ENCODE assay signal across 8 cellular contexts in the genomic region with DNA sequence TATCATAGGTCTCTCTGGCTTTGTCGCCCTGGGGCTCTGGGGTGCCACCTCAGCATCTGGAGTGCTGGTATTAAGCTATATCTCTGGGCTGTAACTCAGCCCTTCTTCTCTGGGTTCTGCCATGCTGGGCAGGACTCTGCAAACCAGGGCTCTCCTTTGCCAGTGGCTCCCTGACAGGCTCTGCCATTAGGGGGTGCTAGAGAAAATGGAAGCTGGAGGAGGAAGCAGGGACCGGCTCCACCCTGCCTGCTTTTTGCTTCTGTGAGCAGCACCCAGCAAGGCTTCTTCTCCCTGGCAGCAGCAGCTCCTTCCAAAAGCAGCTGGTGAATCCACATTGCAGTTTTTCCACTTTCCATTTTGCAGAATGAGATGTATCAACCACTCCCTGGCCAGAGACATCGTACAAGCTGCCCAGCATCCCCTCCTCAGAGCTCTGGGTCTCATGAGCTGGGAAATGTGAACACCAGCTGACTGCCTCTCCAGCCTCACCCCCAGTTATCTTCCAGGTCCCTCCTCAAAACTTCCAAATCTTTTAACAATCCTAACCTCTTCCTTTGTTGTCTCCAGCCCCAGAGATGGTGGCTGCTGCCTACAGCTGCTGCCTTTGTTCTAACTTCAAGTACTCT.
DNase-seq lines count a peak whose midpoint lies in the region; ATAC-seq, FAIRE-seq and TF ChIP-seq lines count a peak whose summit lies in the region.

No MANE protein-coding gene starts in this region.

- no peaks in the 10 kb centered on the region for H3F3A ChIP-seq in MM.1S (ENCODE audit: insufficient read depth, low read length)

- TF ChIP-seq POLR2A in A549 (IDR thresholded peaks at IDR 0.05; ENCODE audit: low read length), result no peak
- no peak for TF ChIP-seq POLR2A in right lobe of liver (IDR thresholded peaks at IDR 0.05)

- H3K9me3 ChIP-seq in A549 (no peaks in the 10 kb centered on the region), MM.1S (replicated peaks; ENCODE audit: insufficient read depth, low read length) (no peaks in the 10 kb centered on the region), right lobe of liver (no peaks in the 10 kb centered on the region)

- no peak overlapping the region for H2AFZ ChIP-seq in MM.1S (ENCODE audit: low read length)

- H3K4me3 ChIP-seq in A549 (no peak overlapping the region), GM12865 (ENCODE audit: low read depth, low read length) (no peak overlapping the region), MM.1S (ENCODE audit: low read length) (no peak overlapping the region), right lobe of liver (no peak overlapping the region)

- H3K4me2 ChIP-seq in A549 (peak overlapping the region; percentile 33; the same call in 1 of the 3 replicates), MM.1S (ENCODE audit: low read depth, low read length) (no peak overlapping the region)

- no peaks in the 10 kb centered on the region for H3K36me3 Mint-ChIP-seq in T-helper 2 cell treated with Interferon-gamma antibody and Interleukin-4, amounts not matched to agents 5 μg/mL and 100 μg/mL, for 36 hours (ENCODE audit: low read depth)
- H3K36me3 Mint-ChIP-seq in chondrocyte (ENCODE audit: low read depth), result no peaks in the 10 kb centered on the region

- peak; percentile 62 to 64 for TF ChIP-seq RAD21 in A549 (conservative IDR thresholded peaks at IDR 0.05 in 1 of 2, IDR thresholded peaks at IDR 0.05 in 1 of 2)

- H3K4me1 Mint-ChIP-seq in T-helper 2 cell treated with Interferon-gamma antibody and Interleukin-4, amounts not matched to agents 5 μg/mL and 100 μg/mL, for 36 hours (ENCODE audit: low read depth), result no peaks in the 10 kb centered on the region
- peaks cover 48% of the 10 kb centered on the region for H3K4me1 Mint-ChIP-seq in chondrocyte (ENCODE audit: low read depth)

- H3K36me3 ChIP-seq in MM.1S (replicated peaks; ENCODE audit: insufficient read depth, low read length) (no peaks in the 10 kb centered on the region), right lobe of liver (no peaks in the 10 kb centered on the region)

- H3K27me3 Mint-ChIP-seq in T-helper 2 cell treated with Interferon-gamma antibody and Interleukin-4, amounts not matched to agents 5 μg/mL and 100 μg/mL, for 36 hours (ENCODE audit: low read depth), result peaks cover 21% of the 10 kb centered on the region
- no peaks in the 10 kb centered on the region for H3K27me3 Mint-ChIP-seq in chondrocyte (ENCODE audit: low read depth)

- ATAC-seq in A549, result peak; percentile 80 to 83
- ATAC-seq in right lobe of liver, result peak; percentile 88 to 96 (median 94)

- H3K4me1 ChIP-seq in A549 (peaks cover 63% of the 10 kb centered on the region), MM.1S (ENCODE audit: low read length) (no peaks in the 10 kb centered on the region), right lobe of liver (no peaks in the 10 kb centered on the region)

- H3K9me3 Mint-ChIP-seq in T-helper 2 cell treated with Interferon-gamma antibody and Interleukin-4, amounts not matched to agents 5 μg/mL and 100 μg/mL, for 36 hours, result no peaks in the 10 kb centered on the region
- H3K9me3 Mint-ChIP-seq in chondrocyte (ENCODE audit: low read depth), result no peaks in the 10 kb centered on the region

- no peak for FAIRE-seq in A549 (lab: Jason Lieb, UNC)

- intact Hi-C loops in right lobe of liver (cut with DNase I), result no loop called here

- DNase-seq in A549 (ENCODE audit: low read depth in 1 of 2, low spot score in 1 of 2) (peak; percentile 29 to 75), GM12865 (ENCODE audit: low read depth) (peak; percentile 70), MM.1S (peak; percentile 55), chondrocyte (ENCODE audit: low spot score) (no peak), right lobe of liver (peak; percentile 54 to 68 (median 64)), stromal cell of bone marrow (ENCODE audit: low read depth) (peak; percentile 57), HK-2 (ENCODE audit: unreplicated experiment) (no peak)
- peak; percentile 16 for DNase-seq in T-helper 2 cell treated with Interferon-gamma antibody and Interleukin-4, amounts not matched to agents 5 μg/mL and 100 μg/mL, for 36 hours (ENCODE audit: low spot score)

- peak overlapping the region; percentile 83 to 95; a peak in 5 of 6 replicates for H3K27ac ChIP-seq in A549
- H3K27ac ChIP-seq in MM.1S (ENCODE audit: low read length), result no peak overlapping the region
- no peak overlapping the region for H3K27ac ChIP-seq in right lobe of liver

- no peak for TF ChIP-seq EP300 in A549 (IDR thresholded peaks at IDR 0.05)

- no peaks in the 10 kb centered on the region for H3K79me2 ChIP-seq in MM.1S (ENCODE audit: low read length)

- TF ChIP-seq CTCF in A549 (IDR thresholded peaks at IDR 0.05) (peak; percentile 45), GM12865 (IDR thresholded peaks at IDR 0.05; ENCODE audit: insufficient read depth, low read depth, low read length, missing control alignments) (peak; percentile 75), MM.1S (IDR thresholded peaks at IDR 0.05; ENCODE audit: low read length) (peak; percentile 79), chondrocyte (IDR thresholded peaks at IDR 0.05) (peak; percentile 82), right lobe of liver (IDR thresholded peaks at IDR 0.05) (peak; percentile 50 to 75 (median 72))

- H4K20me1 ChIP-seq in MM.1S (ENCODE audit: insufficient read depth, low read length), result no peaks in the 10 kb centered on the region

- H3K27me3 ChIP-seq in MM.1S (replicated peaks; ENCODE audit: insufficient read depth, low read length) (no peaks in the 10 kb centered on the region), right lobe of liver (no peaks in the 10 kb centered on the region)

- POLR2A ChIA-PET in A549 (lab: Yijun Ruan, JAX), result interaction anchor here (0.6 to 1.3 kb wide), 3 partner anchors 17 to 140 kb away, joined by 3 to 4 read pairs (median 3); no protein-coding TSS in a partner anchor

- H3K4me3 Mint-ChIP-seq in T-helper 2 cell treated with Interferon-gamma antibody and Interleukin-4, amounts not matched to agents 5 μg/mL and 100 μg/mL, for 36 hours, result no peak overlapping the region
- H3K4me3 Mint-ChIP-seq in chondrocyte (ENCODE audit: unreplicated experiment), result no peak overlapping the region

- no peak overlapping the region for H3K27ac Mint-ChIP-seq in T-helper 2 cell treated with Interferon-gamma antibody and Interleukin-4, amounts not matched to agents 5 μg/mL and 100 μg/mL, for 36 hours
- no peak overlapping the region for H3K27ac Mint-ChIP-seq in chondrocyte (ENCODE audit: unreplicated experiment)

- H3K9me2 ChIP-seq in MM.1S (replicated peaks; ENCODE audit: insufficient read depth, low read length), result no peaks in the 10 kb centered on the region

- WGBS in A549 (ENCODE audit: missing lambda C conversion rate), result 19% methylated on average over 3 of the region's 3 CpGs
- 5% methylated on average over 2 of the region's 3 CpGs for WGBS in right lobe of liver (ENCODE audit: insufficient coverage, low coverage, low lambda C conversion rate, missing lambda C conversion rate)

- CTCF ChIA-PET in A549 (lab: Yijun Ruan, JAX), result interaction anchor here (0.7 to 5.3 kb wide), 12 partner anchors 9 to 343 kb away, joined by 3 to 51 read pairs (median 4); no protein-coding TSS in a partner anchor

- H3K9ac ChIP-seq in MM.1S (ENCODE audit: low read length), result no peak overlapping the region

TF ChIP-seq in A549, 52 proteins besides CTCF, POLR2A, EP300 and RAD21:
- TF ChIP-seq EHMT2 (IDR thresholded peaks at IDR 0.05; ENCODE audit: low read depth) (no peak), SMC3 (IDR thresholded peaks at IDR 0.05) (peak; percentile 60)

Comparison
In these comparisons a context has a peak if more than half of its experiments do, and no peak if none do; other contexts are left out.
1. DNase-seq: peak in A549 (2 of 2), GM12865 (single experiment), MM.1S (single experiment), T-helper 2 cell treated with Interferon-gamma antibody and Interleukin-4, amounts not matched to agents 5 μg/mL and 100 μg/mL, for 36 hours (single experiment), right lobe of liver (3 of 3) and stromal cell of bone marrow (single experiment); none in chondrocyte (single experiment) and HK-2 (single experiment).
2. H3K27ac ChIP-seq: peak in A549 (2 of 2); none in MM.1S (single experiment) and right lobe of liver (0 of 3).
3. Peak in every context shown above with its lines, with median percentiles within 50 percentile points of each other: CTCF ChIP-seq.